ENCODE assay signal across 26 cellular contexts in the genomic region with DNA sequence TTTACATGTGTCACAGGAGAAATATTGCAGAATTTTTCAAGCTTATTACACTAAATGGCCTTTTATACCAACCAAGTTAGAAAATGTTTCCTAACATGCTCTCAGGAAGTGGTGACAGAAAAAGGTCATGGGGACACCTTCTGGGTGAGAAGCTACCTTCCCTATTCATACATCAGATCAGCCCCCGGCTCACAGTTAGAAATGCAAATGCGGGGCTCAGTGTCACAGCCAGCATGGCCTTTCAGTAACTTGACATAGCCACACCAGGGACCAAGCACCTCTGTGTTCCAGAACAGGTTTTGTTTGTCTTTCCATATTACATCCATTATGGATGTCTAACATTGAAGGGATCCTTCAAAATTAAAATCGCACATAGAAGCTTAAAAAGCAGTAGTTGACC. TPM values are rescaled to one million over a fixed set of nuclear protein-coding genes. Genes with fewer than 3 reads are reported as not detected.
"Had no signal": no experiment of that assay in that cellular context is flagged by ENCODE, and none has a peak within 500 bp of the region (broad histone marks: within the 10 kb centered on the region; RNA-seq: fewer than 3 reads in every experiment).

No MANE protein-coding gene starts in this region.

- H3K27me3 ChIP-seq: gastrocnemius medialis, pancreas, sigmoid colon, tibial nerve had no signal

- H3K4me3 ChIP-seq: gastrocnemius medialis, pancreas, psoas muscle, sigmoid colon, smooth muscle cell, tibial nerve had no signal

- H3K27ac ChIP-seq: gastrocnemius medialis, pancreas, psoas muscle, sigmoid colon, tibial nerve had no signal

- H3K36me3 ChIP-seq: gastrocnemius medialis, pancreas, sigmoid colon, tibial nerve had no signal

- H3K4me1 ChIP-seq: gastrocnemius medialis, pancreas, psoas muscle, sigmoid colon, tibial nerve had no signal

- H3K4me3 Mint-ChIP-seq: central memory CD8-positive, alpha-beta T cell; dendritic cell treated with granulocyte-macrophage colony-stimulating factor and Interleukin-4, amounts not matched to agents 40 ng/mL and 50 ng/mL, for 4 days; naive thymus-derived CD4-positive, alpha-beta T cell; stimulated activated naive B cell treated with anti-CD40 and anti-IgM and Interleukin-4, amounts not matched to agents 10 μg/mL and 1 μg/mL and 100 μg/mL, for 72 hours had no signal

- FAIRE-seq: bronchial epithelial cell, endometrium, kidney, pancreas had no signal

- H3K4me1 Mint-ChIP-seq: central memory CD8-positive, alpha-beta T cell; stimulated activated naive B cell treated with anti-CD40 and anti-IgM and Interleukin-4, amounts not matched to agents 10 μg/mL and 1 μg/mL and 100 μg/mL, for 72 hours had no signal

- H3K9me3 ChIP-seq: gastrocnemius medialis, pancreas, psoas muscle, sigmoid colon, tibial nerve had no signal

- H3K27me3 Mint-ChIP-seq: dendritic cell treated with granulocyte-macrophage colony-stimulating factor and Interleukin-4, amounts not matched to agents 40 ng/mL and 50 ng/mL, for 4 days had no signal

- ATAC-seq: gastrocnemius medialis; left colon; naive thymus-derived CD4-positive, alpha-beta T cell; pancreas; psoas muscle had no signal

- H3K9me3 Mint-ChIP-seq: dendritic cell treated with granulocyte-macrophage colony-stimulating factor and Interleukin-4, amounts not matched to agents 40 ng/mL and 50 ng/mL, for 4 days had no signal

- H3K36me3 Mint-ChIP-seq: naive thymus-derived CD4-positive, alpha-beta T cell; stimulated activated naive B cell treated with anti-CD40 and anti-IgM and Interleukin-4, amounts not matched to agents 10 μg/mL and 1 μg/mL and 100 μg/mL, for 72 hours had no signal

- H3K4me2 ChIP-seq: smooth muscle cell had no signal

- H3K27ac Mint-ChIP-seq: dendritic cell treated with granulocyte-macrophage colony-stimulating factor and Interleukin-4, amounts not matched to agents 40 ng/mL and 50 ng/mL, for 4 days; naive thymus-derived CD4-positive, alpha-beta T cell; stimulated activated naive B cell treated with anti-CD40 and anti-IgM and Interleukin-4, amounts not matched to agents 10 μg/mL and 1 μg/mL and 100 μg/mL, for 72 hours had no signal

- DNase-seq: activated CD4-positive, alpha-beta T cell treated with anti-CD3 and anti-CD28 coated beads for 4 hours; activated CD4-positive, alpha-beta T cell treated with anti-CD3 and anti-CD28 coated beads, Interleukin-2, amount 50 U/mL, for 4 hours; activated CD8-positive, alpha-beta memory T cell treated with anti-CD3 and anti-CD28 coated beads, Interleukin-2, amount 50 U/mL, for 4 hours; activated gamma-delta T cell; activated naive CD4-positive, alpha-beta T cell treated with anti-CD3 and anti-CD28 coated beads, Interleukin-2, amount 50 U/mL, for 16 hours; activated T-cell treated with anti-CD3 and anti-CD28 coated beads, Interleukin-2, amount 50 U/mL, for 1 hour; gastrocnemius medialis; glutamatergic neuron; kidney; left colon; mammary epithelial cell; midbrain; naive thymus-derived CD4-positive, alpha-beta T cell; pancreas; psoas muscle; sigmoid colon; stimulated activated CD4-positive, alpha-beta T cell treated with anti-CD3 and anti-CD28 coated beads, Interleukin-1b, Interleukin-23, amount 100 ng/mL, for 48 hours; stimulated activated CD4-positive, alpha-beta T cell treated with anti-CD3 and anti-CD28 coated beads, Interleukin-4, amount 100 ng/mL, for 4 hours; stimulated activated CD8-positive, alpha-beta memory T cell treated with anti-CD3 and anti-CD28 coated beads, Interleukin-4, amount 100 ng/mL, for 48 hours; stimulated activated naive B cell treated with anti-CD40 and anti-IgM and Interleukin-4, amounts not matched to agents 10 μg/mL and 1 μg/mL and 100 μg/mL, for 72 hours had no signal

RNA-seq across cellular contexts. Expression of gene CHD9NB, which starts 59.5 kb away (rescaled TPM):
- total RNA-seq: smooth muscle cell had no signal
- polyA plus RNA-seq: naive thymus-derived CD4-positive, alpha-beta T cell; smooth muscle cell had no signal
